Comparison of ENCODE assay signal across 15 cellular contexts in genomic region chr2:99851811-99852210, GRCh38.
DNase-seq lines count a peak whose midpoint lies in the region; ATAC-seq and TF ChIP-seq lines count a peak whose summit lies in the region.
"Had no signal": no experiment of that assay in that cellular context is flagged by ENCODE, and none has a peak within 500 bp of the region (broad histone marks: within the 10 kb centered on the region; RNA-seq: fewer than 3 reads in every experiment).

No MANE protein-coding gene starts in this region.

- POLR2A ChIA-PET in IMR-90 (lab: Charles Lee; ENCODE audit: unreplicated experiment) = no interaction called here

- H3K18ac ChIP-seq in IMR-90 (ENCODE audit: low read depth, low read length) = peak overlapping the region; percentile 95

- peak overlapping the region; percentile 72 for H2BK20ac ChIP-seq in IMR-90 (ENCODE audit: low read depth, low read length)

- H3K23ac ChIP-seq in IMR-90 (ENCODE audit: low read depth, low read length) = no peak overlapping the region

- TF ChIP-seq RAD21 in IMR-90 (IDR thresholded peaks at IDR 0.05; ENCODE audit: low read length) = no peak

- no TSS peak for BruUV-seq in IMR-90 (replicated peaks; lab: Mats Ljungman, UMichigan)

- DNase-seq in IMR-90 = no peak
- no peak for DNase-seq in right lobe of liver
- DNase-seq in osteocyte (ENCODE audit: extremely low spot score, unreplicated experiment) = no peak
- no peak for DNase-seq in AML-193 (lab: John Stamatoyannopoulos, UW)
- DNase-seq in amniotic stem cell (lab: John Stamatoyannopoulos, UW) = no peak
- no peak for DNase-seq in NCI-H2171 treated with DMSO at 0.1 percent for 48 hours (lab: John Stamatoyannopoulos, UW)
- DNase-seq: Caco-2; CD8-positive, alpha-beta memory T cell; DMS79; GOT3 had no signal

- H2AK9ac ChIP-seq in IMR-90 (replicated peaks; ENCODE audit: low read depth, low read length, poor library complexity) = no peak overlapping the region

- no peaks in the 10 kb centered on the region for H3K27me3 Mint-ChIP-seq in brain
- H3K27me3 Mint-ChIP-seq in osteocyte (ENCODE audit: unreplicated experiment) = no peaks in the 10 kb centered on the region

- peak overlapping the region; percentile 37 for H3K14ac ChIP-seq in IMR-90 (replicated peaks; ENCODE audit: low read depth, low read length)

- no peaks in the 10 kb centered on the region for H3K27me3 ChIP-seq in IMR-90 (ENCODE audit: control insufficient read depth, insufficient read depth, low read length)
- H3K27me3 ChIP-seq in right lobe of liver = no peaks in the 10 kb centered on the region
- H3K27me3 ChIP-seq: BLaER1 had no signal

- H2AK5ac ChIP-seq in IMR-90 (ENCODE audit: low read depth, low read length) = peak overlapping the region; percentile 80

- H3K4me1 ChIP-seq in IMR-90 (ENCODE audit: control insufficient read depth, insufficient read depth, low read length) (peaks cover 10% of the 10 kb centered on the region), right lobe of liver (peaks cover 0 to 54% (median 15%) of the 10 kb centered on the region in 4 donors)
- H3K4me1 ChIP-seq: A549, BLaER1, Caco-2, HAP-1 had no signal

- intact Hi-C loops in IMR-90 (cut with micrococcal nuclease) = no loop called here
- intact Hi-C loops in right lobe of liver (cut with DNase I) = no loop called here

- H3K36me3 ChIP-seq in IMR-90 (ENCODE audit: control insufficient read depth, insufficient read depth, low read length) (no peaks in the 10 kb centered on the region), right lobe of liver (no peaks in the 10 kb centered on the region)
- H3K36me3 ChIP-seq: BLaER1, HAP-1 had no signal

- no peak overlapping the region for H2AFZ ChIP-seq in IMR-90 (replicated peaks; ENCODE audit: low read length, poor library complexity)

- H2BK120ac ChIP-seq in IMR-90 (ENCODE audit: low read depth, low read length) = peak overlapping the region; percentile 44

- H4K20me1 ChIP-seq in IMR-90 (ENCODE audit: insufficient read depth, low read length) = no peaks in the 10 kb centered on the region
- H4K20me1 ChIP-seq: BLaER1 had no signal

- no peak overlapping the region for H3K4me2 ChIP-seq in IMR-90 (ENCODE audit: low read depth, low read length)
- H3K4me2 ChIP-seq: A549, BLaER1 had no signal

- H3K79me1 ChIP-seq in IMR-90 (ENCODE audit: low read depth in 1 of 2, low read length in 2 of 2) = peaks cover 7 to 34% of the 10 kb centered on the region in 2 experiments; a peak in 3 of 4 replicates

- peak overlapping the region; percentile 89 for H4K5ac ChIP-seq in IMR-90 (ENCODE audit: low read depth, low read length)

- H3K9me3 ChIP-seq in IMR-90 (ENCODE audit: control insufficient read depth, insufficient read depth, low read length) (no peaks in the 10 kb centered on the region), right lobe of liver (no peaks in the 10 kb centered on the region)
- H3K9me3 ChIP-seq: A549, Caco-2, HAP-1 had no signal

- ATAC-seq in IMR-90 (ENCODE audit: low read depth) = no peak
- ATAC-seq in right lobe of liver = peak; percentile 31 to 77 (median 70)
- ATAC-seq: A549, K562 had no signal

- TF ChIP-seq POLR2A in IMR-90 (IDR thresholded peaks at IDR 0.05; ENCODE audit: low read depth, low read length) (no peak), right lobe of liver (IDR thresholded peaks at IDR 0.05) (no peak)

- H3K36me3 Mint-ChIP-seq in brain (peaks cover 25% of the 10 kb centered on the region), osteocyte (ENCODE audit: unreplicated experiment) (peaks cover 44% of the 10 kb centered on the region)
- H3K36me3 Mint-ChIP-seq: CD8-positive, alpha-beta memory T cell had no signal

- peak overlapping the region; percentile 16 to 72; a peak in 3 of 4 replicates for H4K8ac ChIP-seq in IMR-90 (ENCODE audit: low read depth in 2 of 2, low read length in 2 of 2)

- peak overlapping the region; percentile 79; the same call in 1 of the 2 replicates for H3K4ac ChIP-seq in IMR-90 (ENCODE audit: low read depth, low read length)

- peak overlapping the region in 2 of 5 experiments; percentile 52 to 64 for H3K4me3 Mint-ChIP-seq in brain
- H3K4me3 Mint-ChIP-seq in osteocyte (ENCODE audit: unreplicated experiment) = no peak overlapping the region
- H3K4me3 Mint-ChIP-seq: CD8-positive, alpha-beta memory T cell had no signal

- peaks cover 26% of the 10 kb centered on the region for H3K4me1 Mint-ChIP-seq in brain
- peaks cover 33% of the 10 kb centered on the region for H3K4me1 Mint-ChIP-seq in osteocyte (ENCODE audit: unreplicated experiment)
- H3K4me1 Mint-ChIP-seq: CD8-positive, alpha-beta memory T cell had no signal

- WGBS in IMR-90 (ENCODE audit: extremely low coverage in 2 of 2, insufficient read length in 1 of 2), 2 experiments = no CpG with 5 or more reads among the region's 4 CpGs
- WGBS in right lobe of liver (ENCODE audit: insufficient coverage, low coverage, low lambda C conversion rate, missing lambda C conversion rate) = 17% methylated on average over 4 of the region's 4 CpGs

- peak overlapping the region in 4 of 5 experiments; percentile 67 to 99 (median 87) for H3K27ac Mint-ChIP-seq in brain
- H3K27ac Mint-ChIP-seq in osteocyte (ENCODE audit: unreplicated experiment) = peak overlapping the region; percentile 77
- H3K27ac Mint-ChIP-seq: CD8-positive, alpha-beta memory T cell had no signal

- peak overlapping the region; percentile 24 for H2BK5ac ChIP-seq in IMR-90 (ENCODE audit: low read depth, low read length, poor library complexity, severe bottlenecking)

- no peak overlapping the region for H3K4me3 ChIP-seq in IMR-90 (ENCODE audit: insufficient read depth, low read depth, low read length)
- H3K4me3 ChIP-seq in right lobe of liver = no peak overlapping the region
- H3K4me3 ChIP-seq: A549, BLaER1, HAP-1, K562 had no signal

- H3K9me3 Mint-ChIP-seq in brain (peaks cover 4 to 23% (median 9%) of the 10 kb centered on the region in 5 experiments), osteocyte (ENCODE audit: unreplicated experiment) (peaks cover 15% of the 10 kb centered on the region)
- H3K9me3 Mint-ChIP-seq: CD8-positive, alpha-beta memory T cell had no signal

- TF ChIP-seq CTCF in IMR-90 (conservative IDR thresholded peaks at IDR 0.05; ENCODE audit: low read depth, low read length) (no peak), brain (conservative IDR thresholded peaks at IDR 0.05) (no peak), right lobe of liver (IDR thresholded peaks at IDR 0.05) (no peak), osteocyte (IDR thresholded peaks at IDR 0.05) (no peak)

- peak overlapping the region; percentile 30; the same call in 1 of the 2 replicates for H3K27ac ChIP-seq in IMR-90 (ENCODE audit: insufficient read depth, low read length)
- H3K27ac ChIP-seq in right lobe of liver = peak overlapping the region; percentile 66 to 89 (median 87)
- H3K27ac ChIP-seq: A549, BLaER1 had no signal

- dilution Hi-C loops in IMR-90 (cut with HindIII; ENCODE audit: low sequenced_read_pairs, unreplicated experiment) = no loop called here

- CTCF ChIA-PET in IMR-90 (lab: Yijun Ruan, JAX) = interaction anchor here (1.1 kb wide), 1 partner anchor 17 kb away, joined by 3 read pairs; no protein-coding TSS in a partner anchor

- H4K91ac ChIP-seq in IMR-90 (ENCODE audit: insufficient read depth, low read depth, low read length) = peak overlapping the region; percentile 26; the same call in 1 of the 2 replicates

- in situ Hi-C loops in IMR-90 (cut with MboI; ENCODE audit: low sequenced_read_pairs) = no loop called here

- peak overlapping the region; percentile 22 for H3K9ac ChIP-seq in IMR-90 (ENCODE audit: low read depth, low read length)
- H3K9ac ChIP-seq: BLaER1 had no signal

- H2BK15ac ChIP-seq in IMR-90 (ENCODE audit: low read depth, low read length) = peak overlapping the region; percentile 69; the same call in 1 of the 3 replicates

- H3K56ac ChIP-seq in IMR-90 (ENCODE audit: extremely low read depth, insufficient read depth, low read length) = no peak overlapping the region

- H3K9me1 ChIP-seq in IMR-90 (ENCODE audit: insufficient read depth, low read length) = peaks cover 3% of the 10 kb centered on the region

TF ChIP-seq in IMR-90, 13 proteins besides CTCF, POLR2A, EP300 and RAD21:
- no peak for TF ChIP-seq SMC3 (IDR thresholded peaks at IDR 0.05; ENCODE audit: low read depth, low read length)
- TF ChIP-seq CEBPB (IDR thresholded peaks at IDR 0.05; ENCODE audit: low read depth, low read length) = no peak
- TF ChIP-seq NFE2L2 (IDR thresholded peaks at IDR 0.05; ENCODE audit: low read depth, low read length) = no peak
- TF ChIP-seq FOS (IDR thresholded peaks at IDR 0.05; ENCODE audit: low read depth, low read length) = no peak
- no peak for TF ChIP-seq BHLHE40 (IDR thresholded peaks at IDR 0.05; ENCODE audit: low read depth, low read length)
- TF ChIP-seq, protein P1, sequence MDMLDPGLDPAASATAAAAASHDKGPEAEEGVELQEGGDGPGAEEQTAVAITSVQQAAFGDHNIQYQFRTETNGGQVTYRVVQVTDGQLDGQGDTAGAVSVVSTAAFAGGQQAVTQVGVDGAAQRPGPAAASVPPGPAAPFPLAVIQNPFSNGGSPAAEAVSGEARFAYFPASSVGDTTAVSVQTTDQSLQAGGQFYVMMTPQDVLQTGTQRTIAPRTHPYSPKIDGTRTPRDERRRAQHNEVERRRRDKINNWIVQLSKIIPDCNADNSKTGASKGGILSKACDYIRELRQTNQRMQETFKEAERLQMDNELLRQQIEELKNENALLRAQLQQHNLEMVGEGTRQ (IDR thresholded peaks at IDR 0.05; ENCODE audit: low read depth, low read length) = no peak
